In the genomic region with DNA sequence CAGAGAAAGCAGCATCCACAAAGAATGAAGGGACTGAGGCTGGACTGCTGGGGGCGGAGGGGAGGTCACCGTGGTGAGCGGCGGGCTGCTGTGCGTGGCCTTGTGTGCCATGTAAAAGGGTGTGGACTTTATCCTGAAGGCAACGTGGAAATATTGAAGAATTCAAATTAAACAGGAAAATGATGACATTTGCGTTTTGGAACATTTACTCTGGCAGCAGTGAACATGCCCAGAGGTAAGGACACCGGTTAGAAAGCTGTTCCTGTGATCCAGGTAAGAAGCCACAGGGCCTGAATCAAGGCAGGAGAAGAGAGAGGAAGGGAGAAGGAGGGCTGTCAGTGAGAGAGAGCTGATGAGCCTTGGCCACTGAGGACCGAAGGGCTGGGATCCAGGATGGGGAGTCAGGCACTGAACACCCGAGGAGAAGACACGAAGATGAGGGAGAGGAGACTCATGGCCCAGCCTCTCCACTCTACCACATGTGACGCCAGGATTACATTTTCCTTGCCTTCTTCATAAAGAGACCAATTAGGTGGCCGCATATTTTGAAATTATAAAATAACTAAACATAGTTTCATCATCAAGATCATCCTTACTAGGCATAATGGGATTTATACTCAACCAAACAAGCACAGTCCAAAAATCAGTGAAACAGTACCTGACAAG, we compare ENCODE assay signal across 1 cellular context.
TF ChIP-seq lines count a peak whose summit lies in the region.

No MANE protein-coding gene starts in this region.

TF ChIP-seq in SK-N-SH, 30 proteins besides CTCF, POLR2A, EP300 and RAD21 (continued from another document):
- TF ChIP-seq, protein P1, sequence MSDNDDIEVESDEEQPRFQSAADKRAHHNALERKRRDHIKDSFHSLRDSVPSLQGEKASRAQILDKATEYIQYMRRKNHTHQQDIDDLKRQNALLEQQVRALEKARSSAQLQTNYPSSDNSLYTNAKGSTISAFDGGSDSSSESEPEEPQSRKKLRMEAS (IDR thresholded peaks at IDR 0.05; ENCODE audit: low read depth): no peak
- TF ChIP-seq, protein P2, sequence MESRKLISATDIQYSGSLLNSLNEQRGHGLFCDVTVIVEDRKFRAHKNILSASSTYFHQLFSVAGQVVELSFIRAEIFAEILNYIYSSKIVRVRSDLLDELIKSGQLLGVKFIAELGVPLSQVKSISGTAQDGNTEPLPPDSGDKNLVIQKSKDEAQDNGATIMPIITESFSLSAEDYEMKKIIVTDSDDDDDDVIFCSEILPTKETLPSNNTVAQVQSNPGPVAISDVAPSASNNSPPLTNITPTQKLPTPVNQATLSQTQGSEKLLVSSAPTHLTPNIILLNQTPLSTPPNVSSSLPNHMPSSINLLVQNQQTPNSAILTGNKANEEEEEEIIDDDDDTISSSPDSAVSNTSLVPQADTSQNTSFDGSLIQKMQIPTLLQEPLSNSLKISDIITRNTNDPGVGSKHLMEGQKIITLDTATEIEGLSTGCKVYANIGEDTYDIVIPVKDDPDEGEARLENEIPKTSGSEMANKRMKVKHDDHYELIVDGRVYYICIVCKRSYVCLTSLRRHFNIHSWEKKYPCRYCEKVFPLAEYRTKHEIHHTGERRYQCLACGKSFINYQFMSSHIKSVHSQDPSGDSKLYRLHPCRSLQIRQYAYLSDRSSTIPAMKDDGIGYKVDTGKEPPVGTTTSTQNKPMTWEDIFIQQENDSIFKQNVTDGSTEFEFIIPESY (IDR thresholded peaks at IDR 0.05; ENCODE audit: borderline replicate concordance, low read depth): no peak
- no peak for TF ChIP-seq TAF1 (IDR thresholded peaks at IDR 0.05; ENCODE audit: borderline replicate concordance, low read depth, low read length)
